8 cellular contexts compared by ENCODE assay signal in the genomic region with DNA sequence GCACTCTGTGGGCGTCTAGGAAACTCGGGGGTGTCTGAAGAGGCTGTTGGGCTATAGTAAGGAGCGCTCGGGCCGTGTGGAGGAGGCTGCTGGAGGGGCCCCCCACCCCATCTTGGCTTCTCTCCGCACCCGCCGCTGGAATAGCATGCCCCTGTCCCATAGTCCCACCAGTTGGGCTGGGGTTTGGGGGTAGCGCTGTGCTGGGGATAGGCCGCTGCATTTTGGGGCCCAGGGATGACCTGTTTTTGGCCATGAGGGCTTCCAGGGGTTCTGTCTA. TPM values are rescaled to one million over a fixed set of nuclear protein-coding genes. Genes with fewer than 3 reads are reported as not detected.
DNase-seq lines count a peak whose midpoint lies in the region; ATAC-seq and TF ChIP-seq lines count a peak whose summit lies in the region.

No MANE protein-coding gene starts in this region.

- WGBS in thymus = 8% methylated on average over 10 of the region's 10 CpGs

- peak; percentile 1 to 3 for ATAC-seq in activated T-cell treated with anti-CD3 and anti-CD28 coated beads, Interleukin-2, amount 50 U/mL, for 4 hours
- no peak for ATAC-seq in activated naive CD8-positive, alpha-beta T cell treated with anti-CD3 and anti-CD28 coated beads, Interleukin-2, amount 50 U/mL, for 24 hours
- no peak for ATAC-seq in HG03097 (IDR thresholded peaks at IDR 0.05; ENCODE audit: low FRiP score, unreplicated experiment)

- no peak overlapping the region for H3K27ac ChIP-seq in thymus (ENCODE audit: low read depth)

- no peak for TF ChIP-seq POLR2A in erythroblast (IDR thresholded peaks at IDR 0.05; ENCODE audit: low read length)

- peak overlapping the region; percentile 68 for H3K4me3 Mint-ChIP-seq in activated T-cell treated with anti-CD3 and anti-CD28 coated beads, Interleukin-2, amount 50 U/mL, for 4 hours
- peak overlapping the region; percentile 59 for H3K4me3 Mint-ChIP-seq in activated naive CD8-positive, alpha-beta T cell treated with anti-CD3 and anti-CD28 coated beads, Interleukin-2, amount 50 U/mL, for 24 hours

- H3K4me1 Mint-ChIP-seq in activated T-cell treated with anti-CD3 and anti-CD28 coated beads, Interleukin-2, amount 50 U/mL, for 4 hours (ENCODE audit: low read depth) = peaks cover 31% of the 10 kb centered on the region
- H3K4me1 Mint-ChIP-seq in activated naive CD8-positive, alpha-beta T cell treated with anti-CD3 and anti-CD28 coated beads, Interleukin-2, amount 50 U/mL, for 24 hours = peaks cover 33% of the 10 kb centered on the region

- peaks cover 37% of the 10 kb centered on the region for H3K27me3 Mint-ChIP-seq in activated T-cell treated with anti-CD3 and anti-CD28 coated beads, Interleukin-2, amount 50 U/mL, for 4 hours (ENCODE audit: low read depth)
- peaks cover 42% of the 10 kb centered on the region for H3K27me3 Mint-ChIP-seq in activated naive CD8-positive, alpha-beta T cell treated with anti-CD3 and anti-CD28 coated beads, Interleukin-2, amount 50 U/mL, for 24 hours

- DNase-seq in activated T-cell treated with anti-CD3 and anti-CD28 coated beads, Interleukin-2, amount 50 U/mL, for 4 hours = no peak
- no peak for DNase-seq in activated T-cell treated with anti-CD3 and anti-CD28 coated beads, Interleukin-2, amount 50 U/mL, for 1 hour
- DNase-seq in activated naive CD8-positive, alpha-beta T cell treated with anti-CD3 and anti-CD28 coated beads, Interleukin-2, amount 50 U/mL, for 24 hours = no peak
- DNase-seq in kidney epithelial cell (ENCODE audit: low read depth) (no peak), erythroblast (lab: John Stamatoyannopoulos, UW) (no peak), AML-193 (lab: John Stamatoyannopoulos, UW) (no peak)

- H3K9me3 ChIP-seq in thymus (ENCODE audit: control insufficient read depth) = no peaks in the 10 kb centered on the region

- TF ChIP-seq CTCF in kidney epithelial cell (IDR thresholded peaks at IDR 0.05; ENCODE audit: insufficient read depth, low read length, poor library complexity, severe bottlenecking) = no peak

- H3K36me3 ChIP-seq in kidney epithelial cell (ENCODE audit: control insufficient read depth, insufficient read depth, low read length) (no peaks in the 10 kb centered on the region), thymus (ENCODE audit: control insufficient read depth, insufficient read depth) (no peaks in the 10 kb centered on the region)

- H3K4me3 ChIP-seq in kidney epithelial cell (ENCODE audit: low read depth, low read length) = peak overlapping the region; percentile 12
- peak overlapping the region; percentile 37 for H3K4me3 ChIP-seq in thymus (ENCODE audit: low read length)

- H3K27me3 ChIP-seq in kidney epithelial cell (ENCODE audit: control insufficient read depth, insufficient read depth, low read length) = peaks cover 62% of the 10 kb centered on the region
- peaks cover 60% of the 10 kb centered on the region for H3K27me3 ChIP-seq in thymus (ENCODE audit: control insufficient read depth, insufficient read depth)

- no peaks in the 10 kb centered on the region for H3K9me3 Mint-ChIP-seq in activated T-cell treated with anti-CD3 and anti-CD28 coated beads, Interleukin-2, amount 50 U/mL, for 4 hours
- no peaks in the 10 kb centered on the region for H3K9me3 Mint-ChIP-seq in activated naive CD8-positive, alpha-beta T cell treated with anti-CD3 and anti-CD28 coated beads, Interleukin-2, amount 50 U/mL, for 24 hours

- H3K27ac Mint-ChIP-seq in activated naive CD8-positive, alpha-beta T cell treated with anti-CD3 and anti-CD28 coated beads, Interleukin-2, amount 50 U/mL, for 24 hours = no peak overlapping the region

- no peaks in the 10 kb centered on the region for H3K36me3 Mint-ChIP-seq in activated T-cell treated with anti-CD3 and anti-CD28 coated beads, Interleukin-2, amount 50 U/mL, for 4 hours (ENCODE audit: insufficient read depth)
- no peaks in the 10 kb centered on the region for H3K36me3 Mint-ChIP-seq in activated naive CD8-positive, alpha-beta T cell treated with anti-CD3 and anti-CD28 coated beads, Interleukin-2, amount 50 U/mL, for 24 hours (ENCODE audit: low read depth)

- H3K4me1 ChIP-seq in thymus (ENCODE audit: control insufficient read depth, insufficient read depth, low read length) = peaks cover 16% of the 10 kb centered on the region

RNA-seq across cellular contexts. Expression of a gene that starts 0.5 kb away (rescaled TPM):
- 1 to 10 TPM in 2 of 3 donors, under 1 TPM in 1; 0.84 to 2.0 (median 1.1) TPM for total RNA-seq in activated T-cell treated with anti-CD3 and anti-CD28 coated beads, Interleukin-2, amount 50 U/mL, for 4 hours
- 1.6 and 1.7 TPM in 2 replicates for total RNA-seq in kidney epithelial cell
- 3.4 TPM for polyA plus RNA-seq in thymus

RNA-seq across cellular contexts. Expression of a gene that starts 15.6 kb away (rescaled TPM):
- 1 to 10 TPM; 4.2 to 4.5 (median 4.3) TPM for total RNA-seq in activated T-cell treated with anti-CD3 and anti-CD28 coated beads, Interleukin-2, amount 50 U/mL, for 4 hours
- 16.8 and 19.9 TPM in 2 replicates for total RNA-seq in kidney epithelial cell
- polyA plus RNA-seq in thymus = 7.4 TPM

RNA-seq across cellular contexts. Expression of a gene that starts 28.0 kb away (rescaled TPM):
- total RNA-seq in activated T-cell treated with anti-CD3 and anti-CD28 coated beads, Interleukin-2, amount 50 U/mL, for 4 hours = 10 to 100 TPM; 46.3 to 63.4 (median 48.8) TPM
- total RNA-seq in kidney epithelial cell = 186 and 209 TPM in 2 replicates
- 91.5 TPM for polyA plus RNA-seq in thymus

RNA-seq across cellular contexts. Expression of a gene that starts 45.5 kb away (rescaled TPM):
- not detected for total RNA-seq in activated T-cell treated with anti-CD3 and anti-CD28 coated beads, Interleukin-2, amount 50 U/mL, for 4 hours
- total RNA-seq in kidney epithelial cell = not detected in 2 replicates
- not detected for polyA plus RNA-seq in thymus

RNA-seq across cellular contexts. Expression of a gene that starts 45.6 kb away (rescaled TPM):
- total RNA-seq in activated T-cell treated with anti-CD3 and anti-CD28 coated beads, Interleukin-2, amount 50 U/mL, for 4 hours = under 1 TPM in 1 of 3 donors, not detected in 2; 0.08 TPM
- 0.27 TPM in 1 of 2 replicates, not detected in the other for total RNA-seq in kidney epithelial cell
- polyA plus RNA-seq in thymus = 7.8 TPM

Comparison
In these comparisons a context has a peak if more than half of its experiments do, and no peak if none do; other contexts are left out.
1. ATAC-seq: peak in activated T-cell treated with anti-CD3 and anti-CD28 coated beads, Interleukin-2, amount 50 U/mL, for 4 hours (2 of 2); none in activated naive CD8-positive, alpha-beta T cell treated with anti-CD3 and anti-CD28 coated beads, Interleukin-2, amount 50 U/mL, for 24 hours (single experiment) and HG03097 (single experiment).